In genomic region chr18:34153711-34154110, GRCh38 we compare ENCODE assay signal across 8 cellular contexts.
DNase-seq lines count a peak whose midpoint lies in the region; ATAC-seq and TF ChIP-seq lines count a peak whose summit lies in the region.

No MANE protein-coding gene starts in this region.

- peak; percentile 74 for DNase-seq in RKO (ENCODE audit: low spot score)
- peak; percentile 21 for DNase-seq in medulla oblongata (ENCODE audit: extremely low spot score)
- no peak for DNase-seq in vagina (ENCODE audit: extremely low spot score in 2 of 2)
- no peak for DNase-seq in heart right ventricle
- no peak for DNase-seq in GM23338 (ENCODE audit: low spot score)
- DNase-seq in anterior cingulate cortex (lab: John Stamatoyannopoulos, UW): no peak

- H3K27me3 Mint-ChIP-seq in GM23338 (ENCODE audit: insufficient read depth, low read depth, poor library complexity): no peaks in the 10 kb centered on the region

- ATAC-seq in GM18517 (IDR thresholded peaks at IDR 0.05; ENCODE audit: unreplicated experiment) (peak; percentile 77), HG03139 (IDR thresholded peaks at IDR 0.05; ENCODE audit: unreplicated experiment) (peak; percentile 69), heart right ventricle (no peak), GM23338 (no peak)

- peaks cover 4% of the 10 kb centered on the region for H4K20me1 ChIP-seq in GM23338 (replicated peaks; ENCODE audit: insufficient read depth)

- TF ChIP-seq CTCF in vagina (IDR thresholded peaks at IDR 0.05): no peak
- TF ChIP-seq CTCF in heart right ventricle (IDR thresholded peaks at IDR 0.05): no peak
- TF ChIP-seq CTCF in GM23338 (conservative IDR thresholded peaks at IDR 0.05; ENCODE audit: low read depth in 2 of 2): no peak

- H3K4me2 ChIP-seq in GM23338: no peak overlapping the region

- 27 to 53% methylated on average over 1 of the region's 1 CpG for WGBS in heart right ventricle, 2 donors

- H3K27ac ChIP-seq in vagina (no peak overlapping the region), heart right ventricle (no peak overlapping the region), GM23338 (ENCODE audit: low read depth) (no peak overlapping the region)

- no peak overlapping the region for H2AFZ ChIP-seq in GM23338

- H3K79me2 ChIP-seq in GM23338 (replicated peaks; ENCODE audit: insufficient read depth): no peaks in the 10 kb centered on the region

- H3K9me3 Mint-ChIP-seq in GM23338: no peaks in the 10 kb centered on the region

- no peak overlapping the region for H3K27ac Mint-ChIP-seq in GM23338

- H3K4me1 ChIP-seq in vagina (no peaks in the 10 kb centered on the region), heart right ventricle (peaks cover 0 to under 1% (median 0%) of the 10 kb centered on the region in 9 donors), GM23338 (ENCODE audit: insufficient read depth) (peaks cover 7% of the 10 kb centered on the region; the same call in 1 of the 2 replicates)

- TF ChIP-seq POLR2A in vagina (IDR thresholded peaks at IDR 0.05): no peak

- H3K4me1 Mint-ChIP-seq in GM23338: peaks cover 9% of the 10 kb centered on the region

- H3K9me2 ChIP-seq in GM23338 (ENCODE audit: insufficient read depth): no peaks in the 10 kb centered on the region

- no peaks in the 10 kb centered on the region for H3K36me3 Mint-ChIP-seq in GM23338 (ENCODE audit: low read depth)

- H3F3A ChIP-seq in GM23338 (replicated peaks; ENCODE audit: low read depth): peaks cover 4% of the 10 kb centered on the region; the same call in 1 of the 2 replicates

- intact Hi-C loops in vagina (cut with DNase I) (no loop called here), heart right ventricle (cut with DNase I) (no loop called here)

- H3K4me3 Mint-ChIP-seq in GM23338: no peak overlapping the region

- H3K27me3 ChIP-seq in vagina: peaks cover under 1% of the 10 kb centered on the region
- peaks cover 0 to 27% (median 15%) of the 10 kb centered on the region in 7 donors for H3K27me3 ChIP-seq in heart right ventricle
- peaks cover 22% of the 10 kb centered on the region for H3K27me3 ChIP-seq in GM23338 (ENCODE audit: insufficient read depth)

- H3K4me3 ChIP-seq in vagina (no peak overlapping the region), heart right ventricle (peak overlapping the region in 1 of 10 donors; percentile 20), GM23338 (no peak overlapping the region)

- H3K9me3 ChIP-seq in vagina (no peaks in the 10 kb centered on the region), heart right ventricle (no peaks in the 10 kb centered on the region)

- H3K36me3 ChIP-seq in vagina: no peaks in the 10 kb centered on the region
- no peaks in the 10 kb centered on the region for H3K36me3 ChIP-seq in heart right ventricle
- H3K36me3 ChIP-seq in GM23338 (ENCODE audit: insufficient read depth): no peaks in the 10 kb centered on the region

TF ChIP-seq in GM23338, 12 proteins besides CTCF, POLR2A, EP300 and RAD21:
- no peak for TF ChIP-seq NANOG (IDR thresholded peaks at IDR 0.05; ENCODE audit: borderline replicate concordance)
- no peak for TF ChIP-seq POLR2AphosphoS5 (IDR thresholded peaks at IDR 0.05; ENCODE audit: low read depth)
- TF ChIP-seq EZH2phosphoT487 (IDR thresholded peaks at IDR 0.05; ENCODE audit: unreplicated experiment): no peak
- TF ChIP-seq CREB1 (CRISPR knock-in tag; IDR thresholded peaks at IDR 0.05; ENCODE audit: low read depth): no peak
- TF ChIP-seq ZNF331 (CRISPR knock-in tag; IDR thresholded peaks at IDR 0.05; ENCODE audit: low read depth): no peak
- TF ChIP-seq JUNB (IDR thresholded peaks at IDR 0.05; ENCODE audit: unreplicated experiment): no peak

Comparison
In these comparisons a context has a peak if more than half of its experiments do, and no peak if none do; other contexts are left out.
1. ATAC-seq: peak in GM18517 (single experiment) and HG03139 (single experiment); none in heart right ventricle (0 of 8) and GM23338 (single experiment).
2. DNase-seq: peak in RKO (single experiment) and medulla oblongata (single experiment); none in vagina (0 of 2), heart right ventricle (0 of 2), GM23338 (single experiment) and anterior cingulate cortex (0 of 58).